ENCODE assay signal across 23 cellular contexts in the genomic region with DNA sequence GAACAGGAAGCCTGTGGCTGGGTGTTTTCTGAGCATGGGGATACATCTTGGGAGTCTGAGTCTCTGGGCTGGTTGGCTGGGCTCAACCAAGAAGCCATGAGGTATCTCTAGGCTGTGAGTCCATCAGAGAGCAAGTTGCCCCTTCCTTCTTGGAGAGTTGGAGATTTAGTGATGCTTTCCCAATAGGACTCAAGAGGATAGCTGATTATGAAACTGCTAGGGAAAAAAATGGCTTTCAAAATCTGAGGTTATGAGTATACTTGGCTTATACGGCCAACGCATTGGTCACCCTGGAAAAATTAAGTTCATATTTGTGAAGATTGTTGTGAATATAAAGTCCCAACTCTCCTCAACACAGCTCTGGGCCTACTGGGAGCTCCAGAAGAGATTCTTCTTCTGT.
A peak's percentile ranks its signal among the peaks of the same experiment; 100 is the strongest.
DNase-seq lines count a peak whose midpoint lies in the region; ATAC-seq and TF ChIP-seq lines count a peak whose summit lies in the region.
"Had no signal": no experiment of that assay in that cellular context is flagged by ENCODE, and none has a peak within 500 bp of the region (broad histone marks: within the 10 kb centered on the region; RNA-seq: fewer than 3 reads in every experiment).

No MANE protein-coding gene starts in this region.

- no peak overlapping the region for H3K27ac Mint-ChIP-seq in stimulated activated memory B cell treated with anti-CD40 and anti-IgM and Interleukin-4, amounts not matched to agents 10 μg/mL and 1 μg/mL and 100 μg/mL, for 72 hours
- H3K27ac Mint-ChIP-seq: CD14-positive monocyte; CD4-positive, alpha-beta T cell; GM23338 had no signal

- no peaks in the 10 kb centered on the region for H3K9me2 ChIP-seq in Loucy (replicated peaks; ENCODE audit: low read depth, low read length)

- no peak overlapping the region for H3K4me3 Mint-ChIP-seq in stimulated activated memory B cell treated with anti-CD40 and anti-IgM and Interleukin-4, amounts not matched to agents 10 μg/mL and 1 μg/mL and 100 μg/mL, for 72 hours
- H3K4me3 Mint-ChIP-seq: CD14-positive monocyte; CD4-positive, alpha-beta T cell; CD8-positive, alpha-beta memory T cell; GM23338 had no signal

- DNase-seq in fibroblast of gingiva (ENCODE audit: low read depth) = peak; percentile 40
- peak; percentile 7 for DNase-seq in islet precursor cell
- peak; percentile 48 for DNase-seq in stromal cell of bone marrow (ENCODE audit: low read depth)
- DNase-seq in G401 (ENCODE audit: low spot score) = no peak
- no peak for DNase-seq in GOT3 (lab: John Stamatoyannopoulos, UW)
- no peak for DNase-seq in RWPE1 (ENCODE audit: low spot score)
- DNase-seq: 8988T; ACHN; AML-193; BE2C; CD4-positive, alpha-beta T cell; CD8-positive, alpha-beta memory T cell; DMS 273 treated with DMSO at 0.1 percent for 48 hours; DMS79; EL; GF-D8; HCEC 1CT had no signal

- H3K4me1 ChIP-seq in Loucy (ENCODE audit: insufficient read depth, low read length, poor library complexity, severe bottlenecking) = peaks cover 26% of the 10 kb centered on the region
- H3K4me1 ChIP-seq: A549; BE2C; BLaER1 treated with 17β-estradiol and CSF1 and Interleukin-3, amounts not matched to agents 10 nM and 100 nM had no signal

- TF ChIP-seq CTCF in Loucy (conservative IDR thresholded peaks at IDR 0.05; ENCODE audit: low read length) = no peak
- TF ChIP-seq CTCF in RWPE1 (conservative IDR thresholded peaks at IDR 0.05; ENCODE audit: low read depth) = no peak

- no peaks in the 10 kb centered on the region for H3K4me1 Mint-ChIP-seq in stimulated activated memory B cell treated with anti-CD40 and anti-IgM and Interleukin-4, amounts not matched to agents 10 μg/mL and 1 μg/mL and 100 μg/mL, for 72 hours
- H3K4me1 Mint-ChIP-seq: CD14-positive monocyte; CD8-positive, alpha-beta memory T cell; GM23338 had no signal

- in situ Hi-C loops in G401 (cut with HindIII; ENCODE audit: low sequenced_read_pairs) = no loop called here

- H3K79me2 ChIP-seq in Loucy (ENCODE audit: insufficient read depth, low read length) = no peaks in the 10 kb centered on the region

- POLR2A ChIA-PET in RWPE1 (lab: Yijun Ruan, JAX; ENCODE audit: low non-redundant PET) = no interaction called here

- H3K27me3 Mint-ChIP-seq in stimulated activated memory B cell treated with anti-CD40 and anti-IgM and Interleukin-4, amounts not matched to agents 10 μg/mL and 1 μg/mL and 100 μg/mL, for 72 hours = peaks cover 14% of the 10 kb centered on the region

- H2AFZ ChIP-seq in Loucy (ENCODE audit: low read length) = 0 out of 2 replicates have a peak overlapping the region, but pooled peaks have one; percentile 25
- H2AFZ ChIP-seq: GM23338 had no signal

- H3K9me3 ChIP-seq in Loucy (ENCODE audit: insufficient read depth, low read depth, low read length) = no peaks in the 10 kb centered on the region
- H3K9me3 ChIP-seq: A549; BE2C; BLaER1 treated with 17β-estradiol and CSF1 and Interleukin-3, amounts not matched to agents 10 nM and 100 nM had no signal

- H3K4me2 ChIP-seq in Loucy (ENCODE audit: low read depth, low read length, poor library complexity, severe bottlenecking) = no peak overlapping the region
- H3K4me2 ChIP-seq: A549; BLaER1 treated with 17β-estradiol and CSF1 and Interleukin-3, amounts not matched to agents 10 nM and 100 nM; GM23338 had no signal

- H3K4me3 ChIP-seq in Loucy (ENCODE audit: low read length, poor library complexity, severe bottlenecking) = no peak overlapping the region
- H3K4me3 ChIP-seq: A549; BLaER1 treated with 17β-estradiol and CSF1 and Interleukin-3, amounts not matched to agents 10 nM and 100 nM; GM23338 had no signal

- H3K27me3 ChIP-seq in Loucy (ENCODE audit: insufficient read depth, low read length, poor library complexity, severe bottlenecking) = no peaks in the 10 kb centered on the region
- H3K27me3 ChIP-seq: BLaER1 treated with 17β-estradiol and CSF1 and Interleukin-3, amounts not matched to agents 10 nM and 100 nM had no signal

- no peak overlapping the region for H3K9ac ChIP-seq in Loucy (ENCODE audit: low read depth, low read length, poor library complexity, severe bottlenecking)
- H3K9ac ChIP-seq: BLaER1 treated with 17β-estradiol and CSF1 and Interleukin-3, amounts not matched to agents 10 nM and 100 nM had no signal

- ATAC-seq in stimulated activated memory B cell treated with anti-CD40 and anti-IgM and Interleukin-4, amounts not matched to agents 10 μg/mL and 1 μg/mL and 100 μg/mL, for 72 hours = no peak
- ATAC-seq: A549, GM23338 had no signal

- no peaks in the 10 kb centered on the region for H3K9me3 Mint-ChIP-seq in stimulated activated memory B cell treated with anti-CD40 and anti-IgM and Interleukin-4, amounts not matched to agents 10 μg/mL and 1 μg/mL and 100 μg/mL, for 72 hours
- H3K9me3 Mint-ChIP-seq: CD14-positive monocyte; CD4-positive, alpha-beta T cell; CD8-positive, alpha-beta memory T cell; GM23338 had no signal

- no peaks in the 10 kb centered on the region for H3F3A ChIP-seq in Loucy (ENCODE audit: low read depth)

- no peaks in the 10 kb centered on the region for H3K36me3 ChIP-seq in Loucy (ENCODE audit: insufficient read depth, low read length)
- H3K36me3 ChIP-seq: BE2C; BLaER1 treated with 17β-estradiol and CSF1 and Interleukin-3, amounts not matched to agents 10 nM and 100 nM had no signal

- H4K20me1 ChIP-seq in Loucy (ENCODE audit: insufficient read depth, low read length, poor library complexity, severe bottlenecking) = no peaks in the 10 kb centered on the region
- H4K20me1 ChIP-seq: BLaER1 treated with 17β-estradiol and CSF1 and Interleukin-3, amounts not matched to agents 10 nM and 100 nM had no signal

- H3K36me3 Mint-ChIP-seq in stimulated activated memory B cell treated with anti-CD40 and anti-IgM and Interleukin-4, amounts not matched to agents 10 μg/mL and 1 μg/mL and 100 μg/mL, for 72 hours = no peaks in the 10 kb centered on the region
- H3K36me3 Mint-ChIP-seq: CD14-positive monocyte; CD8-positive, alpha-beta memory T cell had no signal

- no peak overlapping the region for H3K27ac ChIP-seq in RWPE1
- H3K27ac ChIP-seq: A549; BLaER1 treated with 17β-estradiol and CSF1 and Interleukin-3, amounts not matched to agents 10 nM and 100 nM had no signal

- CTCF ChIA-PET in RWPE1 (lab: Yijun Ruan, JAX) = no interaction called here

Comparison
In these comparisons a context has a peak if more than half of its experiments do, and no peak if none do; other contexts are left out.
1. DNase-seq: peak in fibroblast of gingiva (single experiment), islet precursor cell (single experiment) and stromal cell of bone marrow (single experiment); none in G401 (single experiment), GOT3 (single experiment) and RWPE1 (single experiment).